Comparison of ENCODE assay signal across 12 cellular contexts in the genomic region with DNA sequence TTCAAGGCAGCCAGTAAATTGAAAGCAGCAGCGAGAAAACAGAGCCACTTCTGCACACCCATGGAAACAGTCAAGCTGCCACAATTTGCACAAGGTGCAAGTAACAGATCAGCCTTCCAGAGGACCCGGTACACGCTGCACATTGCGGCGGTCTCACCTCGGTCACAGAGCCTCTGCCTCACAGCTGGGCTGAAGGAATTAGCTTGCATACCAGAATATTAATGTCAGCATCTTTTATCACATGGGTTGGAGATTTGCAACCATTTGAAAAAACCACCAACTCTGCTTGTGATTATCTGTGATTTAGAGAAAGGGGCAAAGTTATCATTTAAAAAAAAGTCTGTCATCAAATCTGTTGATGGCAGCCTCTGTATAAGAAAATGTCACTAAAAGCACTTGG.
"Had no signal": no experiment of that assay in that cellular context is flagged by ENCODE, and none has a peak within 500 bp of the region (broad histone marks: within the 10 kb centered on the region; RNA-seq: fewer than 3 reads in every experiment).

No MANE protein-coding gene starts in this region.

- H3K9me3 ChIP-seq: heart left ventricle, tibial artery had no signal

- H3K36me3 ChIP-seq: heart left ventricle, neural progenitor cell, tibial artery had no signal

- DNase-seq: activated CD4-positive, alpha-beta T cell treated with anti-CD3 and anti-CD28 coated beads, Interleukin-2, amount 50 U/mL, for 1 hour; activated CD4-positive, CD25-positive, alpha-beta regulatory T cell; activated naive CD4-positive, alpha-beta T cell treated with anti-CD3 and anti-CD28 coated beads for 36 hours; activated T-cell treated with anti-CD3 and anti-CD28 coated beads for 4 hours; erythroblast; posterior cingulate gyrus; T-helper 2 cell; tibial artery had no signal

- H3K27ac ChIP-seq: neural progenitor cell, tibial artery had no signal

- H3K4me3 ChIP-seq: heart left ventricle, neural progenitor cell, tibial artery had no signal

- H2AFZ ChIP-seq: neural progenitor cell had no signal

- H3K4me1 ChIP-seq: neural progenitor cell, tibial artery had no signal

- H3K4me2 ChIP-seq: neural progenitor cell had no signal

- ATAC-seq: activated T-helper 17 cell treated with anti-CD3 and anti-CD28 coated beads, Interleukin-2, amount 50 U/mL, for 72 hours; stimulated activated effector memory CD8-positive, alpha-beta T cell treated with anti-CD3 and anti-CD28 coated beads, Interleukin-12 subunit alpha, Interleukin-12 subunit beta, amount 100 ng/mL, for 72 hours had no signal

- H3K9ac ChIP-seq: neural progenitor cell had no signal

- H3K27me3 ChIP-seq: heart left ventricle, neural progenitor cell, tibial artery had no signal
